In the genomic region with DNA sequence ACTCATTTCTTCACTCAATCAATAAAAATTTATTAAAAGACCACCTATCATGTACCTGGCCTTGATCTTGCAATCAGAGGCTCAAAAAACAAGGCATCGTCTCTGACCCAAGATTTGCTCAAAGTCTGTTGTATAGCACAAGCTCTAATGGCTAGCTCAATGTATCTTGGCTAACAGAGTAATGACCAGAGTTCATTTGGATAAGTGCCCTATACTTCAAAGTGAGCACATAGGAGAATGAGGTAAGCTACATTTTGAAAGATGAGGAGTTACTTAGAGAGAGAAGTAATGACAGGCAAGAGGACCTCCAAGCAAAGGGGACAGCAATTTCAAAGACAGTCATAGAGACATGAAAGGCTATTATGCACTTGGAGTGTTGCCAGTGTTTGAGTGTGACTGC, we compare ENCODE assay signal across 35 cellular contexts. TPM values are rescaled to one million over a fixed set of nuclear protein-coding genes. Genes with fewer than 3 reads are reported as not detected.
"Had no signal": no experiment of that assay in that cellular context is flagged by ENCODE, and none has a peak within 500 bp of the region (broad histone marks: within the 10 kb centered on the region; RNA-seq: fewer than 3 reads in every experiment).

No MANE protein-coding gene starts in this region.

- H3K27ac Mint-ChIP-seq: activated CD4-positive, alpha-beta memory T cell treated with anti-CD3 and anti-CD28 coated beads for 36 hours; activated CD4-positive, alpha-beta T cell treated with anti-CD3 and anti-CD28 coated beads for 36 hours; activated CD4-positive, alpha-beta T cell treated with anti-CD3 and anti-CD28 coated beads, Interleukin-2, amount 10 ng/mL, durations not matched to agents 24 days and 14 days; activated CD8-positive, alpha-beta memory T cell treated with anti-CD3 and anti-CD28 coated beads, Interleukin-2, amount 10 ng/mL, durations not matched to agents 7 days and 5 days; activated CD8-positive, alpha-beta T cell treated with anti-CD3 and anti-CD28 coated beads, Interleukin-2, amount 10 ng/mL, durations not matched to agents 7 days and 5 days; activated naive CD4-positive, alpha-beta T cell treated with anti-CD3 and anti-CD28 coated beads for 36 hours; activated naive CD4-positive, alpha-beta T cell treated with anti-CD3 and anti-CD28 coated beads, Interleukin-2, amount 50 U/mL, for 24 hours; activated naive CD8-positive, alpha-beta T cell treated with anti-CD3 and anti-CD28 coated beads for 36 hours; activated naive CD8-positive, alpha-beta T cell treated with anti-CD3 and anti-CD28 coated beads, Interleukin-2, amount 50 U/mL, for 24 hours; activated T-helper 1 cell treated with anti-CD3 and anti-CD28 coated beads, Interleukin-12 subunit alpha, Interleukin-12 subunit beta, Interleukin-2, Interleukin-4 antibody, amounts not matched to agents 30 ng/mL and 10 ng/mL and 1 ng/mL, durations not matched to agents 14 hours and 24 hours and 36 hours; activated T-helper 2 cell treated with anti-CD3 and anti-CD28 coated beads, Interferon-gamma antibody, Interleukin-2, Interleukin-4, amounts not matched to agents 10 μg/mL and 5 μg/mL and 100 μg/mL, durations not matched to agents 14 hours and 24 hours and 36 hours; effector memory CD8-positive, alpha-beta T cell; T-helper 2 cell treated with Interferon-gamma antibody and Interleukin-4, amounts not matched to agents 5 μg/mL and 100 μg/mL, for 36 hours had no signal

- H3K36me3 Mint-ChIP-seq: activated CD4-positive, alpha-beta memory T cell treated with anti-CD3 and anti-CD28 coated beads for 36 hours; activated CD8-positive, alpha-beta memory T cell treated with anti-CD3 and anti-CD28 coated beads, Interleukin-2, amount 10 ng/mL, durations not matched to agents 7 days and 5 days; activated naive CD4-positive, alpha-beta T cell treated with anti-CD3 and anti-CD28 coated beads, Interleukin-2, amount 50 U/mL, for 24 hours; activated naive CD8-positive, alpha-beta T cell treated with anti-CD3 and anti-CD28 coated beads for 36 hours had no signal

- H3K9me3 Mint-ChIP-seq: activated CD4-positive, alpha-beta memory T cell treated with anti-CD3 and anti-CD28 coated beads for 36 hours; activated CD4-positive, alpha-beta T cell treated with anti-CD3 and anti-CD28 coated beads, Interleukin-2, amount 10 ng/mL, durations not matched to agents 24 days and 14 days; activated naive CD4-positive, alpha-beta T cell treated with anti-CD3 and anti-CD28 coated beads for 36 hours; activated naive CD4-positive, alpha-beta T cell treated with anti-CD3 and anti-CD28 coated beads, Interleukin-2, amount 50 U/mL, for 24 hours; activated naive CD8-positive, alpha-beta T cell treated with anti-CD3 and anti-CD28 coated beads for 36 hours; activated naive CD8-positive, alpha-beta T cell treated with anti-CD3 and anti-CD28 coated beads, Interleukin-2, amount 50 U/mL, for 24 hours; activated T-helper 1 cell treated with anti-CD3 and anti-CD28 coated beads, Interleukin-12 subunit alpha, Interleukin-12 subunit beta, Interleukin-2, Interleukin-4 antibody, amounts not matched to agents 30 ng/mL and 10 ng/mL and 1 ng/mL, durations not matched to agents 14 hours and 24 hours and 36 hours; activated T-helper 2 cell treated with anti-CD3 and anti-CD28 coated beads, Interferon-gamma antibody, Interleukin-2, Interleukin-4, amounts not matched to agents 10 μg/mL and 5 μg/mL and 100 μg/mL, durations not matched to agents 14 hours and 24 hours and 36 hours; effector memory CD8-positive, alpha-beta T cell; T-helper 2 cell treated with Interferon-gamma antibody and Interleukin-4, amounts not matched to agents 5 μg/mL and 100 μg/mL, for 36 hours had no signal

- H3K4me3 Mint-ChIP-seq: activated CD4-positive, alpha-beta memory T cell treated with anti-CD3 and anti-CD28 coated beads for 36 hours; activated CD4-positive, alpha-beta T cell treated with anti-CD3 and anti-CD28 coated beads for 36 hours; activated CD4-positive, alpha-beta T cell treated with anti-CD3 and anti-CD28 coated beads, Interleukin-2, amount 10 ng/mL, durations not matched to agents 24 days and 14 days; activated CD8-positive, alpha-beta memory T cell treated with anti-CD3 and anti-CD28 coated beads, Interleukin-2, amount 10 ng/mL, durations not matched to agents 7 days and 5 days; activated CD8-positive, alpha-beta T cell treated with anti-CD3 and anti-CD28 coated beads, Interleukin-2, amount 10 ng/mL, durations not matched to agents 7 days and 5 days; activated naive CD4-positive, alpha-beta T cell treated with anti-CD3 and anti-CD28 coated beads for 36 hours; activated naive CD4-positive, alpha-beta T cell treated with anti-CD3 and anti-CD28 coated beads, Interleukin-2, amount 50 U/mL, for 24 hours; activated naive CD8-positive, alpha-beta T cell treated with anti-CD3 and anti-CD28 coated beads for 36 hours; activated naive CD8-positive, alpha-beta T cell treated with anti-CD3 and anti-CD28 coated beads, Interleukin-2, amount 50 U/mL, for 24 hours; activated T-helper 1 cell treated with anti-CD3 and anti-CD28 coated beads, Interleukin-12 subunit alpha, Interleukin-12 subunit beta, Interleukin-2, Interleukin-4 antibody, amounts not matched to agents 30 ng/mL and 10 ng/mL and 1 ng/mL, durations not matched to agents 14 hours and 24 hours and 36 hours; effector memory CD8-positive, alpha-beta T cell; T-helper 2 cell treated with Interferon-gamma antibody and Interleukin-4, amounts not matched to agents 5 μg/mL and 100 μg/mL, for 36 hours had no signal

- H3K4me1 Mint-ChIP-seq: activated CD4-positive, alpha-beta T cell treated with anti-CD3 and anti-CD28 coated beads for 36 hours; activated CD4-positive, alpha-beta T cell treated with anti-CD3 and anti-CD28 coated beads, Interleukin-2, amount 10 ng/mL, durations not matched to agents 24 days and 14 days; activated CD8-positive, alpha-beta memory T cell treated with anti-CD3 and anti-CD28 coated beads, Interleukin-2, amount 10 ng/mL, durations not matched to agents 7 days and 5 days; activated naive CD4-positive, alpha-beta T cell treated with anti-CD3 and anti-CD28 coated beads, Interleukin-2, amount 50 U/mL, for 24 hours; activated naive CD8-positive, alpha-beta T cell treated with anti-CD3 and anti-CD28 coated beads for 36 hours; activated naive CD8-positive, alpha-beta T cell treated with anti-CD3 and anti-CD28 coated beads, Interleukin-2, amount 50 U/mL, for 24 hours had no signal

- DNase-seq: activated CD4-positive, alpha-beta memory T cell treated with anti-CD3 and anti-CD28 coated beads for 36 hours; activated CD4-positive, alpha-beta T cell treated with anti-CD3 and anti-CD28 coated beads for 36 hours; activated CD4-positive, alpha-beta T cell treated with anti-CD3 and anti-CD28 coated beads, Interleukin-2, amount 10 ng/mL, durations not matched to agents 24 days and 14 days; activated CD4-positive, CD25-positive, alpha-beta regulatory T cell; activated CD4-positive, CD25-positive, alpha-beta regulatory T cell treated with anti-CD3 and anti-CD28 coated beads, Interleukin-2, amount 50 U/mL, for 72 hours; activated CD8-positive, alpha-beta memory T cell treated with anti-CD3 and anti-CD28 coated beads, Interleukin-2, amount 10 ng/mL, durations not matched to agents 7 days and 5 days; activated CD8-positive, alpha-beta memory T cell treated with anti-CD3 and anti-CD28 coated beads, Interleukin-2, amount 50 U/mL, for 4 hours; activated CD8-positive, alpha-beta T cell treated with anti-CD3 and anti-CD28 coated beads, Interleukin-2, amount 10 ng/mL, durations not matched to agents 7 days and 5 days; activated effector memory CD4-positive, alpha-beta T cell treated with anti-CD3 and anti-CD28 coated beads, Interleukin-2, amount 50 U/mL, for 16 hours; activated naive CD4-positive, alpha-beta T cell treated with anti-CD3 and anti-CD28 coated beads for 36 hours; activated naive CD8-positive, alpha-beta T cell treated with anti-CD3 and anti-CD28 coated beads for 36 hours; activated naive CD8-positive, alpha-beta T cell treated with anti-CD3 and anti-CD28 coated beads, Interleukin-2, amount 50 U/mL, for 24 hours; activated T-cell treated with anti-CD3 and anti-CD28 coated beads, Interleukin-2, amount 50 U/mL, for 1 hour; activated T-cell treated with anti-CD3 and anti-CD28 coated beads, Interleukin-2, amount 50 U/mL, for 48 hours; adrenal gland; amygdala; aorta; body of pancreas; caudate nucleus; cortex of kidney; dermis blood vessel endothelial cell; effector CD4-positive, alpha-beta T cell; effector memory CD8-positive, alpha-beta T cell; esophagus squamous epithelium; foreskin melanocyte; head of caudate nucleus; hippocampal formation had no signal

RNA-seq across cellular contexts. Expression of a gene that starts 22.9 kb away (rescaled TPM):
- total RNA-seq: activated CD4-positive, alpha-beta memory T cell treated with anti-CD3 and anti-CD28 coated beads for 36 hours; activated CD4-positive, alpha-beta T cell treated with anti-CD3 and anti-CD28 coated beads, Interleukin-2, amount 10 ng/mL, durations not matched to agents 24 days and 14 days; activated CD8-positive, alpha-beta memory T cell treated with anti-CD3 and anti-CD28 coated beads for 36 hours; activated CD8-positive, alpha-beta memory T cell treated with anti-CD3 and anti-CD28 coated beads, Interleukin-2, amount 10 ng/mL, durations not matched to agents 7 days and 5 days; activated CD8-positive, alpha-beta T cell treated with anti-CD3 and anti-CD28 coated beads, Interleukin-2, amount 10 ng/mL, durations not matched to agents 7 days and 5 days; activated naive CD8-positive, alpha-beta T cell treated with anti-CD3 and anti-CD28 coated beads for 36 hours; activated T-helper 1 cell treated with anti-CD3 and anti-CD28 coated beads, Interleukin-12 subunit alpha, Interleukin-12 subunit beta, Interleukin-2, Interleukin-4 antibody, amounts not matched to agents 30 ng/mL and 10 ng/mL and 1 ng/mL, durations not matched to agents 14 hours and 24 hours and 36 hours; body of pancreas; chondrocyte; dermis blood vessel endothelial cell; endothelial cell of umbilical vein; fibroblast of lung had no signal
